Comparison of ENCODE assay signal across 12 cellular contexts in the genomic region with DNA sequence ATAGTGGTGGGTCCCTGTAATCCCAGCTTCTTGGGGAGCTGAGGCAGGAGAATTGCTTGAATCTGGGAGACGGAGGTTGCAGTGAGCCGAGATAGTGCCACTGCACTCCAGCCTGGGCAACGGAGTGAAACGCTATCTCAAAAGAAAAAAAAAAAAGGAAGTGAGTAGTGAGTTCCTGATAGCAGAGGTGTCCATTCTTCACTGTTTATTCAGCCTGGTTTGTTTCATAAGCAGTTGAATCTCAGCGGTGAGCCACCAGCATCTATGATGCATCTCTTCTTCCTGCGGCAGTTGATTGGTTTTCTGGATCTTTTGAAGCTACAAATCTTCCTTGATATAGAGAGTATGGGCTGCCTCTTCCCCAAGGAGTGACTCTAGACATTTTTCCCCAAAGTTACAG.
DNase-seq lines count a peak whose midpoint lies in the region; ATAC-seq lines count a peak whose summit lies in the region.
"Had no signal": no experiment of that assay in that cellular context is flagged by ENCODE, and none has a peak within 500 bp of the region (broad histone marks: within the 10 kb centered on the region; RNA-seq: fewer than 3 reads in every experiment).

No MANE protein-coding gene starts in this region.

- H3K9ac ChIP-seq in muscle layer of colon (ENCODE audit: low read length), result no peak overlapping the region

- H3K9me3 ChIP-seq in muscle layer of colon (ENCODE audit: low read length), result no peaks in the 10 kb centered on the region
- H3K9me3 ChIP-seq: colonic mucosa had no signal

- ATAC-seq in GM19397 (IDR thresholded peaks at IDR 0.05; ENCODE audit: unreplicated experiment) (peak; percentile 93), HG02884 (IDR thresholded peaks at IDR 0.05; ENCODE audit: unreplicated experiment) (peak; percentile 93), GM21717 (IDR thresholded peaks at IDR 0.05; ENCODE audit: unreplicated experiment) (no peak)

- DNase-seq in HT1080 (ENCODE audit: low read depth) (peak; percentile 30), NCI-H526 (lab: John Stamatoyannopoulos, UW) (no peak), Ammon's horn (ENCODE audit: low spot score) (no peak)
- no peak for DNase-seq in activated T-cell treated with anti-CD3 and anti-CD28 coated beads, Interleukin-2, amount 50 U/mL, for 48 hours
- DNase-seq: activated CD4-positive, alpha-beta memory T cell treated with anti-CD3 and anti-CD28 coated beads for 36 hours; colonic mucosa; foreskin melanocyte; small intestine had no signal

- H3K4me1 ChIP-seq in muscle layer of colon (ENCODE audit: insufficient read depth, low read length), result peaks cover 19% of the 10 kb centered on the region
- H3K4me1 ChIP-seq: colonic mucosa had no signal

- peak overlapping the region; percentile 27 for H3K27ac ChIP-seq in muscle layer of colon (ENCODE audit: low read depth, low read length)
- H3K27ac ChIP-seq: colonic mucosa had no signal

- H3K27me3 ChIP-seq in muscle layer of colon (ENCODE audit: control insufficient read depth in 1 of 2, insufficient read depth in 2 of 2, low read length in 2 of 2), result no peaks in the 10 kb centered on the region
- H3K27me3 ChIP-seq: colonic mucosa had no signal

- no peaks in the 10 kb centered on the region for H3K36me3 ChIP-seq in muscle layer of colon (ENCODE audit: insufficient read depth, low read length)
- H3K36me3 ChIP-seq: colonic mucosa had no signal

- H3K4me3 ChIP-seq in muscle layer of colon (ENCODE audit: low read depth in 1 of 2, low read length in 2 of 2), result no peak overlapping the region
- H3K4me3 ChIP-seq: colonic mucosa had no signal
